ENCODE assay signal across 9 cellular contexts in genomic region chr7:137626469-137627067, GRCh38.
DNase-seq lines count a peak whose midpoint lies in the region; ATAC-seq and TF ChIP-seq lines count a peak whose summit lies in the region.
"Had no signal": no experiment of that assay in that cellular context is flagged by ENCODE, and none has a peak within 500 bp of the region (broad histone marks: within the 10 kb centered on the region; RNA-seq: fewer than 3 reads in every experiment).

No MANE protein-coding gene starts in this region.

- WGBS in smooth muscle cell (ENCODE audit: low lambda C conversion rate), result 24% methylated on average over 8 of the region's 8 CpGs

- H3K4me1 ChIP-seq in left ventricle myocardium inferior, result no peaks in the 10 kb centered on the region
- H3K4me1 ChIP-seq in smooth muscle cell (ENCODE audit: low read depth), result no peaks in the 10 kb centered on the region

- H3K9me3 ChIP-seq in left ventricle myocardium inferior (replicated peaks), result no peaks in the 10 kb centered on the region
- H3K9me3 ChIP-seq in smooth muscle cell (replicated peaks; ENCODE audit: low read depth), result no peaks in the 10 kb centered on the region

- no peak overlapping the region for H3K9ac ChIP-seq in smooth muscle cell (ENCODE audit: low read depth)

- no peaks in the 10 kb centered on the region for H3K4me1 Mint-ChIP-seq in activated naive CD4-positive, alpha-beta T cell treated with anti-CD3 and anti-CD28 coated beads for 36 hours (ENCODE audit: low read depth)

- no peak overlapping the region for H2AFZ ChIP-seq in smooth muscle cell (ENCODE audit: low read depth)

- H3K36me3 ChIP-seq in left ventricle myocardium inferior (no peaks in the 10 kb centered on the region), smooth muscle cell (ENCODE audit: low read depth) (no peaks in the 10 kb centered on the region)

- H3K27me3 ChIP-seq in left ventricle myocardium inferior (ENCODE audit: low read depth) (no peaks in the 10 kb centered on the region), smooth muscle cell (ENCODE audit: low read depth) (peaks cover 6% of the 10 kb centered on the region)

- H3K36me3 Mint-ChIP-seq in activated naive CD4-positive, alpha-beta T cell treated with anti-CD3 and anti-CD28 coated beads for 36 hours (ENCODE audit: low read depth), result no peaks in the 10 kb centered on the region
- H3K36me3 Mint-ChIP-seq: naive thymus-derived CD4-positive, alpha-beta T cell had no signal

- ATAC-seq in HG02571 (IDR thresholded peaks at IDR 0.05; ENCODE audit: unreplicated experiment), result peak; percentile 62
- ATAC-seq: naive thymus-derived CD4-positive, alpha-beta T cell had no signal

- no peaks in the 10 kb centered on the region for H3K79me2 ChIP-seq in smooth muscle cell (ENCODE audit: low read depth)

- CTCF ChIA-PET in activated naive CD4-positive, alpha-beta T cell treated with anti-CD3 and anti-CD28 coated beads for 36 hours (lab: Charles Lee), result interaction anchor here (0.6 to 2.2 kb wide), 9 partner anchors 11 to 139 kb away, joined by 3 to 11 read pairs (median 3); no protein-coding TSS in a partner anchor

- TF ChIP-seq CTCF in GM12865 (IDR thresholded peaks at IDR 0.05; ENCODE audit: insufficient read depth, low read depth, low read length, missing control alignments), result peak; percentile 75
- TF ChIP-seq CTCF in left ventricle myocardium inferior (IDR thresholded peaks at IDR 0.05; ENCODE audit: borderline replicate concordance), result peak; percentile 77
- peak; percentile 80 for TF ChIP-seq CTCF in smooth muscle cell (IDR thresholded peaks at IDR 0.05; ENCODE audit: borderline replicate concordance, insufficient read depth, poor library complexity, severe bottlenecking)

- H3K9me3 Mint-ChIP-seq in activated naive CD4-positive, alpha-beta T cell treated with anti-CD3 and anti-CD28 coated beads for 36 hours, result no peaks in the 10 kb centered on the region

- intact Hi-C loops in activated naive CD4-positive, alpha-beta T cell treated with anti-CD3 and anti-CD28 coated beads for 36 hours (cut with micrococcal nuclease), result loop anchor here (1.0 kb wide), 1 partner anchor 20 kb away; no protein-coding TSS in a partner anchor
- intact Hi-C loops in left ventricle myocardium inferior (cut with micrococcal nuclease), result no loop called here

- DNase-seq in AG08395 (ENCODE audit: low spot score) (peak; percentile 68), GM12865 (ENCODE audit: low read depth) (peak; percentile 64), NCI-H146 (lab: John Stamatoyannopoulos, UW) (peak; percentile 36), left ventricle myocardium inferior (no peak), smooth muscle cell (lab: John Stamatoyannopoulos, UW; ENCODE audit: unreplicated experiment) (peak; percentile 15), NCI-H128 (lab: John Stamatoyannopoulos, UW; ENCODE audit: unreplicated experiment) (no peak)
- peak; percentile 67 for DNase-seq in activated naive CD4-positive, alpha-beta T cell treated with anti-CD3 and anti-CD28 coated beads for 36 hours

- peaks cover 21% of the 10 kb centered on the region for H3K27me3 Mint-ChIP-seq in activated naive CD4-positive, alpha-beta T cell treated with anti-CD3 and anti-CD28 coated beads for 36 hours (ENCODE audit: low read depth)

- H3F3A ChIP-seq in smooth muscle cell (ENCODE audit: low read depth), result no peaks in the 10 kb centered on the region

- H3K4me3 ChIP-seq in GM12865 (ENCODE audit: low read depth, low read length), result no peak overlapping the region
- no peak overlapping the region for H3K4me3 ChIP-seq in left ventricle myocardium inferior
- no peak overlapping the region for H3K4me3 ChIP-seq in smooth muscle cell

- no peak overlapping the region for H3K4me2 ChIP-seq in smooth muscle cell

- H3K27ac ChIP-seq in left ventricle myocardium inferior (replicated peaks), result no peak overlapping the region
- no peak overlapping the region for H3K27ac ChIP-seq in smooth muscle cell (ENCODE audit: low read depth)

- H3K27ac Mint-ChIP-seq in activated naive CD4-positive, alpha-beta T cell treated with anti-CD3 and anti-CD28 coated beads for 36 hours, result no peak overlapping the region

- no peak overlapping the region for H3K4me3 Mint-ChIP-seq in activated naive CD4-positive, alpha-beta T cell treated with anti-CD3 and anti-CD28 coated beads for 36 hours
- H3K4me3 Mint-ChIP-seq: naive thymus-derived CD4-positive, alpha-beta T cell had no signal

- H4K20me1 ChIP-seq in smooth muscle cell (ENCODE audit: low read depth), result no peaks in the 10 kb centered on the region

Comparison
In these comparisons a context has a peak if more than half of its experiments do, and no peak if none do; other contexts are left out.
1. DNase-seq: peak in AG08395 (single experiment), GM12865 (single experiment), NCI-H146 (single experiment), activated naive CD4-positive, alpha-beta T cell treated with anti-CD3 and anti-CD28 coated beads for 36 hours (single experiment) and smooth muscle cell (single experiment); none in left ventricle myocardium inferior (single experiment) and NCI-H128 (single experiment).
2. Peak in every context shown above with its lines, with median percentiles within 50 percentile points of each other: CTCF ChIP-seq.